1 cellular context compared by ENCODE assay signal in the genomic region with DNA sequence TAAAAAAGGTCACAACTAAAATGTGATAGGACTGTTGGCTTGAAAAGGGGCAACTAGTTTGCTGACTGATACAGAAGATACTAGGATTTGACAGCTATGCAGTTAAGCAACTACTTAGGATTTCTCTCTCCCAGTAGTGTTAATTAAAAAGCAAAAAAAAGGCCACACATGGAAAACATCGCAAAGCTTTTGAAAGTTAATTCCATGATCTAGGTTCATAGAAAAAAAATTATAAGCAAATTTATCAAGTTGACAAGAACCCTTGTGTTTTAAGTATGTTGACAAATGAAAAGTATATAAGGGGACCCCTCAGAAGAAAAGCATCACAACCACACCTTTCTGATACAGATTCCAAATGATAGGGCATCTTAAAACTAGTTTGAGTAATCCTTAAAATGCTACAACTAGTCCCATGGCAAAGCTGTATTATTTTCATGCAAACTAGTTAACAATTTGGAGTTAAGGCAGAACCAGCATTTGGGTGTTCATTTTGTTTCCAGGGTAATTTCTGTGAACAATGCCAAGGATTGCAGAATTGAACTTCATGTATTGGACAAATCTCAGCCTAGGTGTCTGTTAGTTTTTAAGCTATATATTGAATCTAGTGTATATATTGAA.
TF ChIP-seq lines count a peak whose summit lies in the region.

No MANE protein-coding gene starts in this region.

TF ChIP-seq in K562, 482 proteins besides CTCF, POLR2A, EP300 and RAD21 (continues in another document):
- TF ChIP-seq ZNF41 (CRISPR knock-in tag; conservative IDR thresholded peaks at IDR 0.05) (0 out of 2 replicates have a peak, but pooled peaks have one; percentile 50), RBM39 (optimal IDR thresholded peaks at IDR 0.05; ENCODE audit: low read depth, low read length) (no peak), CC2D1A (IDR thresholded peaks at IDR 0.05) (no peak), GTF2E2 (tag; IDR thresholded peaks at IDR 0.05) (0 out of 2 replicates have a peak, but pooled peaks have one; percentile 46), NR2C1 (IDR thresholded peaks at IDR 0.05) (no peak), NR2C1 (tag; IDR thresholded peaks at IDR 0.05) (no peak), TBP (optimal IDR thresholded peaks at IDR 0.05; ENCODE audit: low read depth, low read length) (no peak), ATF7 (IDR thresholded peaks at IDR 0.05) (no peak), MTA1 (IDR thresholded peaks at IDR 0.05; ENCODE audit: borderline replicate concordance) (no peak), ARNT (IDR thresholded peaks at IDR 0.05) (no peak), PRPF4 (IDR thresholded peaks at IDR 0.05; ENCODE audit: insufficient read depth, low read depth, low read length, poor library complexity, severe bottlenecking) (no peak), HNRNPH1 (optimal IDR thresholded peaks at IDR 0.05; ENCODE audit: low read depth, low read length) (no peak), SRF (CRISPR knock-in tag; IDR thresholded peaks at IDR 0.05) (no peak), KLF6 (CRISPR knock-in tag; IDR thresholded peaks at IDR 0.05; ENCODE audit: borderline replicate concordance) (no peak), ZNF239 (CRISPR knock-in tag; IDR thresholded peaks at IDR 0.05) (no peak), TFAM (CRISPR knock-in tag; conservative IDR thresholded peaks at IDR 0.05) (no peak), SAP30 (IDR thresholded peaks at IDR 0.05; ENCODE audit: borderline replicate concordance, insufficient read depth, low read depth, low read length, poor library complexity, severe bottlenecking) (no peak), ZNF584 (CRISPR knock-in tag; IDR thresholded peaks at IDR 0.05; ENCODE audit: low read depth) (0 out of 2 replicates have a peak, but pooled peaks have one; percentile 3), SMAD3 (CRISPR knock-in tag; conservative IDR thresholded peaks at IDR 0.05) (0 out of 2 replicates have a peak, but pooled peaks have one; percentile 32), ZNF224 (CRISPR knock-in tag; IDR thresholded peaks at IDR 0.05) (no peak), CXXC5 (CRISPR knock-in tag; IDR thresholded peaks at IDR 0.05) (no peak), OTX1 (CRISPR knock-in tag; IDR thresholded peaks at IDR 0.05) (no peak), PTBP1 (IDR thresholded peaks at IDR 0.05; ENCODE audit: low read depth, low read length) (no peak), NCOA6 (IDR thresholded peaks at IDR 0.05) (no peak), ZNF431 (CRISPR knock-in tag; IDR thresholded peaks at IDR 0.05) (no peak), ZBTB8A (IDR thresholded peaks at IDR 0.05; ENCODE audit: partially characterized antibody) (no peak), SREBF2 (CRISPR knock-in tag; IDR thresholded peaks at IDR 0.05) (no peak), ZBED1 (IDR thresholded peaks at IDR 0.05) (no peak), ZNF830 (CRISPR knock-in tag; IDR thresholded peaks at IDR 0.05) (no peak), RBFOX2 (IDR thresholded peaks at IDR 0.05; ENCODE audit: low read depth, low read length) (peak; percentile 9; the same call in 1 of the 2 replicates), JUNB (CRISPR knock-in tag; conservative IDR thresholded peaks at IDR 0.05) (no peak), PCBP2 (IDR thresholded peaks at IDR 0.05; ENCODE audit: low read depth, low read length, poor library complexity, severe bottlenecking) (no peak), HEY1 (CRISPR knock-in tag; IDR thresholded peaks at IDR 0.05; ENCODE audit: borderline replicate concordance) (no peak), ZFPM2 (CRISPR knock-in tag; IDR thresholded peaks at IDR 0.05) (no peak), ZNF408 (CRISPR knock-in tag; IDR thresholded peaks at IDR 0.05; ENCODE audit: low read depth) (no peak), RBM15 (IDR thresholded peaks at IDR 0.05; ENCODE audit: insufficient read depth, low read length) (no peak), SIN3B (IDR thresholded peaks at IDR 0.05; ENCODE audit: low read depth) (no peak), ZNF165 (CRISPR knock-in tag; IDR thresholded peaks at IDR 0.05; ENCODE audit: borderline replicate concordance) (no peak), NFIC (IDR thresholded peaks at IDR 0.05) (no peak), FOXJ2 (tag; IDR thresholded peaks at IDR 0.05) (no peak), SAFB2 (IDR thresholded peaks at IDR 0.05; ENCODE audit: borderline replicate concordance, low read depth, low read length, severe bottlenecking) (no peak)
- TF ChIP-seq, protein P1, sequence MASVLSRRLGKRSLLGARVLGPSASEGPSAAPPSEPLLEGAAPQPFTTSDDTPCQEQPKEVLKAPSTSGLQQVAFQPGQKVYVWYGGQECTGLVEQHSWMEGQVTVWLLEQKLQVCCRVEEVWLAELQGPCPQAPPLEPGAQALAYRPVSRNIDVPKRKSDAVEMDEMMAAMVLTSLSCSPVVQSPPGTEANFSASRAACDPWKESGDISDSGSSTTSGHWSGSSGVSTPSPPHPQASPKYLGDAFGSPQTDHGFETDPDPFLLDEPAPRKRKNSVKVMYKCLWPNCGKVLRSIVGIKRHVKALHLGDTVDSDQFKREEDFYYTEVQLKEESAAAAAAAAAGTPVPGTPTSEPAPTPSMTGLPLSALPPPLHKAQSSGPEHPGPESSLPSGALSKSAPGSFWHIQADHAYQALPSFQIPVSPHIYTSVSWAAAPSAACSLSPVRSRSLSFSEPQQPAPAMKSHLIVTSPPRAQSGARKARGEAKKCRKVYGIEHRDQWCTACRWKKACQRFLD (CRISPR knock-in tag; IDR thresholded peaks at IDR 0.05): no peak
- TF ChIP-seq, protein P2, sequence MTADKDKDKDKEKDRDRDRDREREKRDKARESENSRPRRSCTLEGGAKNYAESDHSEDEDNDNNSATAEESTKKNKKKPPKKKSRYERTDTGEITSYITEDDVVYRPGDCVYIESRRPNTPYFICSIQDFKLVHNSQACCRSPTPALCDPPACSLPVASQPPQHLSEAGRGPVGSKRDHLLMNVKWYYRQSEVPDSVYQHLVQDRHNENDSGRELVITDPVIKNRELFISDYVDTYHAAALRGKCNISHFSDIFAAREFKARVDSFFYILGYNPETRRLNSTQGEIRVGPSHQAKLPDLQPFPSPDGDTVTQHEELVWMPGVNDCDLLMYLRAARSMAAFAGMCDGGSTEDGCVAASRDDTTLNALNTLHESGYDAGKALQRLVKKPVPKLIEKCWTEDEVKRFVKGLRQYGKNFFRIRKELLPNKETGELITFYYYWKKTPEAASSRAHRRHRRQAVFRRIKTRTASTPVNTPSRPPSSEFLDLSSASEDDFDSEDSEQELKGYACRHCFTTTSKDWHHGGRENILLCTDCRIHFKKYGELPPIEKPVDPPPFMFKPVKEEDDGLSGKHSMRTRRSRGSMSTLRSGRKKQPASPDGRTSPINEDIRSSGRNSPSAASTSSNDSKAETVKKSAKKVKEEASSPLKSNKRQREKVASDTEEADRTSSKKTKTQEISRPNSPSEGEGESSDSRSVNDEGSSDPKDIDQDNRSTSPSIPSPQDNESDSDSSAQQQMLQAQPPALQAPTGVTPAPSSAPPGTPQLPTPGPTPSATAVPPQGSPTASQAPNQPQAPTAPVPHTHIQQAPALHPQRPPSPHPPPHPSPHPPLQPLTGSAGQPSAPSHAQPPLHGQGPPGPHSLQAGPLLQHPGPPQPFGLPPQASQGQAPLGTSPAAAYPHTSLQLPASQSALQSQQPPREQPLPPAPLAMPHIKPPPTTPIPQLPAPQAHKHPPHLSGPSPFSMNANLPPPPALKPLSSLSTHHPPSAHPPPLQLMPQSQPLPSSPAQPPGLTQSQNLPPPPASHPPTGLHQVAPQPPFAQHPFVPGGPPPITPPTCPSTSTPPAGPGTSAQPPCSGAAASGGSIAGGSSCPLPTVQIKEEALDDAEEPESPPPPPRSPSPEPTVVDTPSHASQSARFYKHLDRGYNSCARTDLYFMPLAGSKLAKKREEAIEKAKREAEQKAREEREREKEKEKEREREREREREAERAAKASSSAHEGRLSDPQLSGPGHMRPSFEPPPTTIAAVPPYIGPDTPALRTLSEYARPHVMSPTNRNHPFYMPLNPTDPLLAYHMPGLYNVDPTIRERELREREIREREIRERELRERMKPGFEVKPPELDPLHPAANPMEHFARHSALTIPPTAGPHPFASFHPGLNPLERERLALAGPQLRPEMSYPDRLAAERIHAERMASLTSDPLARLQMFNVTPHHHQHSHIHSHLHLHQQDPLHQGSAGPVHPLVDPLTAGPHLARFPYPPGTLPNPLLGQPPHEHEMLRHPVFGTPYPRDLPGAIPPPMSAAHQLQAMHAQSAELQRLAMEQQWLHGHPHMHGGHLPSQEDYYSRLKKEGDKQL (CRISPR knock-in tag; IDR thresholded peaks at IDR 0.05; ENCODE audit: borderline replicate concordance): no peak
- TF ChIP-seq, protein P3, sequence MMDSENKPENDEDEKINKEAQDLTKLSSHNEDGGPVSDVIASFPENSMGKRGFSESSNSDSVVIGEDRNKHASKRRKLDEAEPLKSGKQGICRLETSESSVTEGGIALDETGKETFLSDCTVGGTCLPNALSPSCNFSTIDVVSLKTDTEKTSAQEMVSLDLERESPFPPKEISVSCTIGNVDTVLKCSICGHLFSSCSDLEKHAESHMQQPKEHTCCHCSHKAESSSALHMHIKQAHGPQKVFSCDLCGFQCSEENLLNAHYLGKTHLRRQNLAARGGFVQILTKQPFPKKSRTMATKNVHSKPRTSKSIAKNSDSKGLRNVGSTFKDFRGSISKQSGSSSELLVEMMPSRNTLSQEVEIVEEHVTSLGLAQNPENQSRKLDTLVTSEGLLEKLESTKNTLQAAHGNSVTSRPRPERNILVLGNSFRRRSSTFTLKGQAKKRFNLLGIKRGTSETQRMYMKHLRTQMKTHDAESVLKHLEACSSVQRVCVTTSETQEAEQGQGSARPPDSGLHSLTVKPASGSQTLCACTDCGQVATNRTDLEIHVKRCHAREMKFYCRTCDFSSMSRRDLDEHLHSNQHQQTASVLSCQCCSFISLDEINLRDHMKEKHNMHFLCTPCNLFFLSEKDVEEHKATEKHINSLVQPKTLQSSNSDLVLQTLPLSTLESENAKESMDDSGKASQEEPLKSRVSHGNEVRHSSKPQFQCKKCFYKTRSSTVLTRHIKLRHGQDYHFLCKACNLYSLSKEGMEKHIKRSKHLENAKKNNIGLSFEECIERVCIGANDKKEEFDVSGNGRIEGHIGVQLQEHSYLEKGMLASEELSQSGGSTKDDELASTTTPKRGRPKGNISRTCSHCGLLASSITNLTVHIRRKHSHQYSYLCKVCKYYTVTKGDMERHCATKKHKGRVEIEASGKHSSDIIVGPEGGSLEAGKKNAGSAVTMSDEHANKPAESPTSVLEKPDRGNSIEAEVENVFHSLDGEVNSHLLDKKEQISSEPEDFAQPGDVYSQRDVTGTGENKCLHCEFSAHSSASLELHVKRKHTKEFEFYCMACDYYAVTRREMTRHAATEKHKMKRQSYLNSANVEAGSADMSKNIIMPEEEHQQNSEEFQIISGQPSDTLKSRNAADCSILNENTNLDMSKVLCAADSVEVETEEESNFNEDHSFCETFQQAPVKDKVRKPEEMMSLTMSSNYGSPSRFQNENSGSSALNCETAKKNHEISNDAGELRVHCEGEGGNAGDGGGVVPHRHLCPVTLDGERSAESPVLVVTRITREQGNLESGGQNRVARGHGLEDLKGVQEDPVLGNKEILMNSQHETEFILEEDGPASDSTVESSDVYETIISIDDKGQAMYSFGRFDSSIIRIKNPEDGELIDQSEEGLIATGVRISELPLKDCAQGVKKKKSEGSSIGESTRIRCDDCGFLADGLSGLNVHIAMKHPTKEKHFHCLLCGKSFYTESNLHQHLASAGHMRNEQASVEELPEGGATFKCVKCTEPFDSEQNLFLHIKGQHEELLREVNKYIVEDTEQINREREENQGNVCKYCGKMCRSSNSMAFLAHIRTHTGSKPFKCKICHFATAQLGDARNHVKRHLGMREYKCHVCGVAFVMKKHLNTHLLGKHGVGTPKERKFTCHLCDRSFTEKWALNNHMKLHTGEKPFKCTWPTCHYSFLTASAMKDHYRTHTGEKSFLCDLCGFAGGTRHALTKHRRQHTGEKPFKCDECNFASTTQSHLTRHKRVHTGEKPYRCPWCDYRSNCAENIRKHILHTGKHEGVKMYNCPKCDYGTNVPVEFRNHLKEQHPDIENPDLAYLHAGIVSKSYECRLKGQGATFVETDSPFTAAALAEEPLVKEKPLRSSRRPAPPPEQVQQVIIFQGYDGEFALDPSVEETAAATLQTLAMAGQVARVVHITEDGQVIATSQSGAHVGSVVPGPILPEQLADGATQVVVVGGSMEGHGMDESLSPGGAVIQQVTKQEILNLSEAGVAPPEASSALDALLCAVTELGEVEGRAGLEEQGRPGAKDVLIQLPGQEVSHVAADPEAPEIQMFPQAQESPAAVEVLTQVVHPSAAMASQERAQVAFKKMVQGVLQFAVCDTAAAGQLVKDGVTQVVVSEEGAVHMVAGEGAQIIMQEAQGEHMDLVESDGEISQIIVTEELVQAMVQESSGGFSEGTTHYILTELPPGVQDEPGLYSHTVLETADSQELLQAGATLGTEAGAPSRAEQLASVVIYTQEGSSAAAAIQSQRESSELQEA (IDR thresholded peaks at IDR 0.05; ENCODE audit: low read depth): no peak
- TF ChIP-seq, protein P4, sequence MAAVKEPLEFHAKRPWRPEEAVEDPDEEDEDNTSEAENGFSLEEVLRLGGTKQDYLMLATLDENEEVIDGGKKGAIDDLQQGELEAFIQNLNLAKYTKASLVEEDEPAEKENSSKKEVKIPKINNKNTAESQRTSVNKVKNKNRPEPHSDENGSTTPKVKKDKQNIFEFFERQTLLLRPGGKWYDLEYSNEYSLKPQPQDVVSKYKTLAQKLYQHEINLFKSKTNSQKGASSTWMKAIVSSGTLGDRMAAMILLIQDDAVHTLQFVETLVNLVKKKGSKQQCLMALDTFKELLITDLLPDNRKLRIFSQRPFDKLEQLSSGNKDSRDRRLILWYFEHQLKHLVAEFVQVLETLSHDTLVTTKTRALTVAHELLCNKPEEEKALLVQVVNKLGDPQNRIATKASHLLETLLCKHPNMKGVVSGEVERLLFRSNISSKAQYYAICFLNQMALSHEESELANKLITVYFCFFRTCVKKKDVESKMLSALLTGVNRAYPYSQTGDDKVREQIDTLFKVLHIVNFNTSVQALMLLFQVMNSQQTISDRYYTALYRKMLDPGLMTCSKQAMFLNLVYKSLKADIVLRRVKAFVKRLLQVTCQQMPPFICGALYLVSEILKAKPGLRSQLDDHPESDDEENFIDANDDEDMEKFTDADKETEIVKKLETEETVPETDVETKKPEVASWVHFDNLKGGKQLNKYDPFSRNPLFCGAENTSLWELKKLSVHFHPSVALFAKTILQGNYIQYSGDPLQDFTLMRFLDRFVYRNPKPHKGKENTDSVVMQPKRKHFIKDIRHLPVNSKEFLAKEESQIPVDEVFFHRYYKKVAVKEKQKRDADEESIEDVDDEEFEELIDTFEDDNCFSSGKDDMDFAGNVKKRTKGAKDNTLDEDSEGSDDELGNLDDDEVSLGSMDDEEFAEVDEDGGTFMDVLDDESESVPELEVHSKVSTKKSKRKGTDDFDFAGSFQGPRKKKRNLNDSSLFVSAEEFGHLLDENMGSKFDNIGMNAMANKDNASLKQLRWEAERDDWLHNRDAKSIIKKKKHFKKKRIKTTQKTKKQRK (IDR thresholded peaks at IDR 0.05; ENCODE audit: borderline replicate concordance, low read depth, low read length): no peak
